ENCODE assay signal across 17 cellular contexts in the genomic region with DNA sequence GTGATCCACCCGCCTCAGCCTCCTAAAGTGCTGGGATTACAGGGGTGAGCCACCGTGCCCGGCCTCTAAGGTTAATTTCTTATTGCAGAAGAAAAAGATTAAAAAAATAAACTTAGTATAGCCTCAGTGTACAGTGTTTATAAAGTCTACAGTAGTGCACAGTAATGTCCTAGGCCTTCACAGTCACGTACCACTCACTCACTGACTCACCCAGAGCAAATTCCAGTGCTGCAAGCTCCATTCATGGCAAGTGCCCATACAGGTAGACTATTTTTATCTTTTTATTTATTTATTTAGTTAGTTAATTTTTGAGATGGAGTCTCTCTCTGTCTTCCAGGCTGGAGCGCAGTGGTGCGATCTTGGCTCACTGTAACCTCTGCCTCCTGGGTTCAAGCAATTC. TPM values are rescaled to one million over a fixed set of nuclear protein-coding genes. Genes with fewer than 3 reads are reported as not detected.
DNase-seq lines count a peak whose midpoint lies in the region; ATAC-seq and TF ChIP-seq lines count a peak whose summit lies in the region.
"Had no signal": no experiment of that assay in that cellular context is flagged by ENCODE, and none has a peak within 500 bp of the region (broad histone marks: within the 10 kb centered on the region; RNA-seq: fewer than 3 reads in every experiment).

No MANE protein-coding gene starts in this region.

- no peaks in the 10 kb centered on the region for H3K27me3 ChIP-seq in MG63
- H3K27me3 ChIP-seq in left lung, result no peaks in the 10 kb centered on the region
- H3K27me3 ChIP-seq: suprapubic skin had no signal

- H3K4me1 ChIP-seq in left lung, result peaks cover 6 to 22% of the 10 kb centered on the region in 2 donors

- H3K9me3 ChIP-seq in MG63 (no peaks in the 10 kb centered on the region), left lung (no peaks in the 10 kb centered on the region)
- H3K9me3 ChIP-seq: lower lobe of right lung, suprapubic skin had no signal

- intact Hi-C loops in left lung (cut with DNase I), result loop anchor here in 1 of 2 donors (10.0 kb wide), 1 partner anchor 300 kb away; a partner anchor contains a TSS

- in situ Hi-C loops in astrocyte of the spinal cord (cut with HindIII; ENCODE audit: low sequenced_read_pairs), result no loop called here

- no peak overlapping the region for H3K27ac ChIP-seq in left lung
- H3K27ac ChIP-seq: lower lobe of right lung, suprapubic skin had no signal

- no peaks in the 10 kb centered on the region; the same call in 1 of the 2 replicates for H3K36me3 ChIP-seq in MG63
- H3K36me3 ChIP-seq in left lung, result no peaks in the 10 kb centered on the region
- H3K36me3 ChIP-seq: lower lobe of right lung, suprapubic skin had no signal

- no peak overlapping the region for H3K4me3 ChIP-seq in AG10803 (ENCODE audit: low read length)
- no peak overlapping the region for H3K4me3 ChIP-seq in MG63
- no peak overlapping the region for H3K4me3 ChIP-seq in astrocyte of the spinal cord (ENCODE audit: low read depth, low read length)
- no peak overlapping the region for H3K4me3 ChIP-seq in left lung
- H3K4me3 ChIP-seq: K562, lower lobe of right lung, suprapubic skin had no signal

- peak; percentile 50 for DNase-seq in AG10803 (ENCODE audit: low read depth)
- DNase-seq in MG63, result peak; percentile 51
- DNase-seq in astrocyte of the spinal cord (ENCODE audit: low read depth, low spot score), result peak; percentile 67
- peak; percentile 61 for DNase-seq in glomerular visceral epithelial cell (ENCODE audit: extremely low spot score)
- DNase-seq in NCI-H748 (lab: John Stamatoyannopoulos, UW; ENCODE audit: unreplicated experiment), result no peak
- no peak for DNase-seq in activated CD8-positive, alpha-beta memory T cell treated with anti-CD3 and anti-CD28 coated beads for 24 hours
- DNase-seq in left lung, result no peak
- DNase-seq: activated CD8-positive, alpha-beta T cell treated with anti-CD3 and anti-CD28 coated beads for 36 hours; lower lobe of right lung; NCI-H1105 treated with DMSO at 0.1 percent for 48 hours; NCI-H2171; NCI-H748 treated with DMSO at 0.1 percent for 48 hours; SW 1271 had no signal

- TF ChIP-seq CTCF in AG10803 (conservative IDR thresholded peaks at IDR 0.05; ENCODE audit: low read length), result no peak
- TF ChIP-seq CTCF in astrocyte of the spinal cord (IDR thresholded peaks at IDR 0.05; ENCODE audit: low read depth, low read length), result no peak
- TF ChIP-seq CTCF in left lung (IDR thresholded peaks at IDR 0.05), result no peak

- no peak for ATAC-seq in left lung
- ATAC-seq in HG03354 (IDR thresholded peaks at IDR 0.05; ENCODE audit: poor library complexity, severe bottlenecking, unreplicated experiment), result no peak
- ATAC-seq: activated CD8-positive, alpha-beta T cell treated with anti-CD3 and anti-CD28 coated beads for 36 hours; K562; lower lobe of right lung; Panc1 had no signal

RNA-seq across cellular contexts. Expression of a gene that starts 3.2 kb away (rescaled TPM):
- 103 and 128 TPM in 2 replicates for total RNA-seq in MG63 (2014; rRNA removed; shearing (Covaris generic); ENCODE audit: low replicate concordance)
- total RNA-seq in left lung, result 100 to 1,000 TPM in 1 of 2 donors, 10 to 100 TPM in 1; 80.1 to 126 TPM

Comparison
In these comparisons a context has a peak if more than half of its experiments do, and no peak if none do; other contexts are left out.
1. DNase-seq: peak in AG10803 (single experiment), MG63 (single experiment), astrocyte of the spinal cord (single experiment) and glomerular visceral epithelial cell (single experiment); none in NCI-H748 (single experiment), activated CD8-positive, alpha-beta memory T cell treated with anti-CD3 and anti-CD28 coated beads for 24 hours (single experiment) and left lung (0 of 2).